ENCODE assay signal across 13 cellular contexts in the genomic region with DNA sequence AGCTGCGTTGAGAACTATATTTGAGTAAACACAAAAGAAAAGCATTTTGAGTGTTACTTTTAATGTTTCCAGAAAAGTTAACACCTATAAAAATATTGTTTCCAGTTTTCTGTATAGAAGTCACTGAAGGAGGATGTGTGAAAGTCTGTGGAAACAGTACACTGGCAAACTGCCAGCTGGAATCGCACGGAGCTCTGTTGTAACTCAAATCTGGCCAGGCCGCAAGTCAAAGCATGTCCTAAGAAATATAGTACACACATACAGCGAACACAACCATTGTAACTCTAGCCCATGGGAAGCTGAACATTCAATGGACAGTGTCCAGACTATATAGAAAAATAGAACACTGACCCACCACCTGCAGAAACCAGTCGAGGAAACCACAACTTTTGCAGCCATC.
DNase-seq lines count a peak whose midpoint lies in the region; ATAC-seq and TF ChIP-seq lines count a peak whose summit lies in the region.
"Had no signal": no experiment of that assay in that cellular context is flagged by ENCODE, and none has a peak within 500 bp of the region (broad histone marks: within the 10 kb centered on the region; RNA-seq: fewer than 3 reads in every experiment).

No MANE protein-coding gene starts in this region.

- no peak overlapping the region for H3K4me2 ChIP-seq in neural progenitor cell

- intact Hi-C loops in prostate gland (cut with DNase I): no loop called here

- WGBS in gastroesophageal sphincter (ENCODE audit: low coverage in 1 of 2), 2 donors: 10 to 11% methylated on average over 6 of the region's 6 CpGs
- 11% methylated on average over 6 of the region's 6 CpGs for WGBS in prostate gland

- H3K9me3 ChIP-seq in gastroesophageal sphincter (no peaks in the 10 kb centered on the region), prostate gland (no peaks in the 10 kb centered on the region), neural progenitor cell (ENCODE audit: low read depth) (no peaks in the 10 kb centered on the region)
- H3K9me3 ChIP-seq: esophagus squamous epithelium had no signal

- no peak overlapping the region for H3K27ac ChIP-seq in HL-60 (replicated peaks)
- H3K27ac ChIP-seq in RWPE1: no peak overlapping the region
- H3K27ac ChIP-seq in gastroesophageal sphincter: no peak overlapping the region
- no peak overlapping the region for H3K27ac ChIP-seq in prostate gland
- no peak overlapping the region for H3K27ac ChIP-seq in neural progenitor cell
- H3K27ac ChIP-seq: esophagus squamous epithelium had no signal

- no peaks in the 10 kb centered on the region for H3K9me3 Mint-ChIP-seq in neural progenitor cell
- H3K9me3 Mint-ChIP-seq: naive thymus-derived CD4-positive, alpha-beta T cell had no signal

- H3K36me3 ChIP-seq in gastroesophageal sphincter: no peaks in the 10 kb centered on the region
- no peaks in the 10 kb centered on the region for H3K36me3 ChIP-seq in prostate gland
- no peaks in the 10 kb centered on the region for H3K36me3 ChIP-seq in neural progenitor cell
- H3K36me3 ChIP-seq: esophagus squamous epithelium had no signal

- no peak for TF ChIP-seq EP300 in gastroesophageal sphincter (IDR thresholded peaks at IDR 0.05)

- H4K20me1 ChIP-seq in neural progenitor cell (ENCODE audit: low read depth): no peaks in the 10 kb centered on the region

- TF ChIP-seq POLR2A in gastroesophageal sphincter (IDR thresholded peaks at IDR 0.05) (no peak), prostate gland (IDR thresholded peaks at IDR 0.05) (no peak)

- H3K27me3 ChIP-seq in HL-60 (ENCODE audit: insufficient read depth, poor library complexity, severe bottlenecking) (no peaks in the 10 kb centered on the region), gastroesophageal sphincter (no peaks in the 10 kb centered on the region), prostate gland (replicated peaks; ENCODE audit: insufficient read depth) (no peaks in the 10 kb centered on the region), neural progenitor cell (no peaks in the 10 kb centered on the region)
- H3K27me3 ChIP-seq: esophagus squamous epithelium had no signal

- no peak overlapping the region for H3K4me3 Mint-ChIP-seq in neural progenitor cell
- H3K4me3 Mint-ChIP-seq: activated naive CD8-positive, alpha-beta T cell; naive thymus-derived CD4-positive, alpha-beta T cell had no signal

- TF ChIP-seq CTCF in HL-60 (IDR thresholded peaks at IDR 0.05; ENCODE audit: insufficient read depth, low read length) (no peak), RWPE1 (conservative IDR thresholded peaks at IDR 0.05; ENCODE audit: low read depth) (no peak), gastroesophageal sphincter (IDR thresholded peaks at IDR 0.05) (no peak), prostate gland (IDR thresholded peaks at IDR 0.05) (no peak), neural progenitor cell (IDR thresholded peaks at IDR 0.05) (no peak)

- H3K79me2 ChIP-seq in neural progenitor cell (ENCODE audit: low read depth): no peaks in the 10 kb centered on the region

- H2AFZ ChIP-seq in neural progenitor cell (replicated peaks): no peak overlapping the region

- peak; percentile 75 for ATAC-seq in gastroesophageal sphincter
- no peak for ATAC-seq in HG02623 (IDR thresholded peaks at IDR 0.05; ENCODE audit: unreplicated experiment)
- ATAC-seq: activated CD4-positive, CD25-positive, alpha-beta regulatory T cell treated with anti-CD3 and anti-CD28 coated beads, Interleukin-2, amount 50 U/mL, for 24 hours; naive thymus-derived CD4-positive, alpha-beta T cell had no signal

- POLR2A ChIA-PET in RWPE1 (lab: Yijun Ruan, JAX; ENCODE audit: low non-redundant PET): no interaction called here

- no peaks in the 10 kb centered on the region for H3F3A ChIP-seq in neural progenitor cell (ENCODE audit: low read depth)

- H3K27me3 Mint-ChIP-seq in neural progenitor cell (ENCODE audit: insufficient read depth, low read depth): no peaks in the 10 kb centered on the region
- H3K27me3 Mint-ChIP-seq: activated naive CD8-positive, alpha-beta T cell had no signal

- H3K4me1 Mint-ChIP-seq in neural progenitor cell: no peaks in the 10 kb centered on the region
- H3K4me1 Mint-ChIP-seq: naive thymus-derived CD4-positive, alpha-beta T cell had no signal

- DNase-seq in HL-60 (ENCODE audit: low read depth in 1 of 2, low spot score in 1 of 2) (peak; percentile 55 to 82), RWPE1 (ENCODE audit: low spot score) (peak; percentile 11), prostate gland (ENCODE audit: low spot score) (peak; percentile 83), NCI-H524 treated with DMSO at 0.1 percent for 48 hours (lab: John Stamatoyannopoulos, UW) (no peak), neural progenitor cell (ENCODE audit: low spot score) (no peak)
- DNase-seq in activated naive CD4-positive, alpha-beta T cell treated with anti-CD3 and anti-CD28 coated beads, Interleukin-2, amount 50 U/mL, for 16 hours: no peak
- DNase-seq: COR-L47; esophagus squamous epithelium; naive thymus-derived CD4-positive, alpha-beta T cell had no signal

- no peaks in the 10 kb centered on the region for H3K36me3 Mint-ChIP-seq in neural progenitor cell
- H3K36me3 Mint-ChIP-seq: activated naive CD8-positive, alpha-beta T cell; naive thymus-derived CD4-positive, alpha-beta T cell had no signal

- no peak overlapping the region for H3K9ac ChIP-seq in neural progenitor cell

- CTCF ChIA-PET in RWPE1 (lab: Yijun Ruan, JAX): no interaction called here

- peaks cover 0 to 12% (median 0%) of the 10 kb centered on the region in 3 donors for H3K4me1 ChIP-seq in gastroesophageal sphincter
- no peaks in the 10 kb centered on the region for H3K4me1 ChIP-seq in prostate gland (replicated peaks)
- H3K4me1 ChIP-seq in neural progenitor cell: no peaks in the 10 kb centered on the region

- H3K4me3 ChIP-seq in HL-60 (replicated peaks; ENCODE audit: insufficient read depth, low read length) (no peak overlapping the region), gastroesophageal sphincter (no peak overlapping the region), prostate gland (no peak overlapping the region), neural progenitor cell (no peak overlapping the region)
- H3K4me3 ChIP-seq: esophagus squamous epithelium had no signal

- no peak overlapping the region for H3K27ac Mint-ChIP-seq in neural progenitor cell
- H3K27ac Mint-ChIP-seq: activated naive CD8-positive, alpha-beta T cell; naive thymus-derived CD4-positive, alpha-beta T cell had no signal

Comparison
In these comparisons a context has a peak if more than half of its experiments do, and no peak if none do; other contexts are left out.
1. DNase-seq: peak in HL-60 (2 of 2), RWPE1 (single experiment) and prostate gland (single experiment); none in NCI-H524 treated with DMSO at 0.1 percent for 48 hours (single experiment), neural progenitor cell (single experiment) and activated naive CD4-positive, alpha-beta T cell treated with anti-CD3 and anti-CD28 coated beads, Interleukin-2, amount 50 U/mL, for 16 hours (single experiment).